In genomic region chr1:31970873-31971272, GRCh38 we compare ENCODE assay signal across 33 cellular contexts.
"Had no signal": no experiment of that assay in that cellular context is flagged by ENCODE, and none has a peak within 500 bp of the region (broad histone marks: within the 10 kb centered on the region; RNA-seq: fewer than 3 reads in every experiment).

No MANE protein-coding gene starts in this region.

- H3K27ac Mint-ChIP-seq: activated CD4-positive, alpha-beta memory T cell treated with anti-CD3 and anti-CD28 coated beads, Interleukin-2, amount 10 ng/mL, durations not matched to agents 7 days and 5 days; activated CD4-positive, alpha-beta T cell treated with anti-CD3 and anti-CD28 coated beads, Interleukin-2, amount 10 ng/mL, durations not matched to agents 7 days and 5 days; activated CD8-positive, alpha-beta memory T cell treated with anti-CD3 and anti-CD28 coated beads, Interleukin-2, amount 10 ng/mL, durations not matched to agents 7 days and 5 days; activated naive CD4-positive, alpha-beta T cell treated with anti-CD3 and anti-CD28 coated beads for 36 hours; activated naive CD8-positive, alpha-beta T cell treated with anti-CD3 and anti-CD28 coated beads for 36 hours; activated T-helper 1 cell treated with anti-CD3 and anti-CD28 coated beads, Interleukin-12 subunit alpha, Interleukin-12 subunit beta, Interleukin-2, Interleukin-4 antibody, amounts not matched to agents 30 ng/mL and 10 ng/mL and 1 ng/mL, durations not matched to agents 14 hours and 24 hours and 36 hours; activated T-helper 2 cell treated with anti-CD3 and anti-CD28 coated beads, Interferon-gamma antibody, Interleukin-2, Interleukin-4, amounts not matched to agents 10 μg/mL and 5 μg/mL and 100 μg/mL, durations not matched to agents 14 hours and 24 hours and 36 hours; dendritic cell treated with granulocyte-macrophage colony-stimulating factor and Interleukin-4, amounts not matched to agents 40 ng/mL and 50 ng/mL, for 4 days; endodermal cell; WTC11 had no signal

- H3K27me3 Mint-ChIP-seq: activated naive CD4-positive, alpha-beta T cell treated with anti-CD3 and anti-CD28 coated beads, Interleukin-2, amount 50 U/mL, for 24 hours; activated naive CD8-positive, alpha-beta T cell treated with anti-CD3 and anti-CD28 coated beads for 36 hours; activated naive CD8-positive, alpha-beta T cell treated with anti-CD3 and anti-CD28 coated beads, Interleukin-2, amount 50 U/mL, for 24 hours; central memory CD8-positive, alpha-beta T cell had no signal

- H3K4me1 ChIP-seq: adrenal gland, body of pancreas, breast epithelium had no signal

- H3K4me3 ChIP-seq: adrenal gland, body of pancreas, breast epithelium, coronary artery, dorsolateral prefrontal cortex had no signal

- H3K4me1 Mint-ChIP-seq: activated naive CD8-positive, alpha-beta T cell treated with anti-CD3 and anti-CD28 coated beads for 36 hours; activated naive CD8-positive, alpha-beta T cell treated with anti-CD3 and anti-CD28 coated beads, Interleukin-2, amount 50 U/mL, for 24 hours; central memory CD8-positive, alpha-beta T cell; WTC11 had no signal

- H3K9me3 Mint-ChIP-seq: activated CD4-positive, alpha-beta memory T cell treated with anti-CD3 and anti-CD28 coated beads, Interleukin-2, amount 10 ng/mL, durations not matched to agents 7 days and 5 days; activated CD4-positive, alpha-beta T cell treated with anti-CD3 and anti-CD28 coated beads, Interleukin-2, amount 10 ng/mL, durations not matched to agents 7 days and 5 days; activated naive CD4-positive, alpha-beta T cell treated with anti-CD3 and anti-CD28 coated beads for 36 hours; activated naive CD4-positive, alpha-beta T cell treated with anti-CD3 and anti-CD28 coated beads, Interleukin-2, amount 50 U/mL, for 24 hours; activated naive CD8-positive, alpha-beta T cell treated with anti-CD3 and anti-CD28 coated beads for 36 hours; activated naive CD8-positive, alpha-beta T cell treated with anti-CD3 and anti-CD28 coated beads, Interleukin-2, amount 50 U/mL, for 24 hours; activated T-helper 1 cell treated with anti-CD3 and anti-CD28 coated beads, Interleukin-12 subunit alpha, Interleukin-12 subunit beta, Interleukin-2, Interleukin-4 antibody, amounts not matched to agents 30 ng/mL and 10 ng/mL and 1 ng/mL, durations not matched to agents 14 hours and 24 hours and 36 hours; activated T-helper 2 cell treated with anti-CD3 and anti-CD28 coated beads, Interferon-gamma antibody, Interleukin-2, Interleukin-4, amounts not matched to agents 10 μg/mL and 5 μg/mL and 100 μg/mL, durations not matched to agents 14 hours and 24 hours and 36 hours; central memory CD8-positive, alpha-beta T cell; dendritic cell treated with granulocyte-macrophage colony-stimulating factor and Interleukin-4, amounts not matched to agents 40 ng/mL and 50 ng/mL, for 4 days; endodermal cell; WTC11 had no signal

- H3K36me3 ChIP-seq: adrenal gland, breast epithelium had no signal

- ATAC-seq: activated CD8-positive, alpha-beta memory T cell treated with anti-CD3 and anti-CD28 coated beads, Interleukin-2, amount 10 ng/mL, durations not matched to agents 7 days and 5 days; activated naive CD8-positive, alpha-beta T cell treated with anti-CD3 and anti-CD28 coated beads, Interleukin-2, amount 50 U/mL, for 24 hours; body of pancreas; esophagus mucosa; WTC11 had no signal

- H3K9me3 ChIP-seq: adrenal gland, body of pancreas, breast epithelium had no signal

- H3K36me3 Mint-ChIP-seq: activated CD8-positive, alpha-beta memory T cell treated with anti-CD3 and anti-CD28 coated beads, Interleukin-2, amount 10 ng/mL, durations not matched to agents 7 days and 5 days; activated naive CD4-positive, alpha-beta T cell treated with anti-CD3 and anti-CD28 coated beads, Interleukin-2, amount 50 U/mL, for 24 hours; activated naive CD8-positive, alpha-beta T cell treated with anti-CD3 and anti-CD28 coated beads for 36 hours; WTC11 had no signal

- H3K4me3 Mint-ChIP-seq: activated CD4-positive, alpha-beta memory T cell treated with anti-CD3 and anti-CD28 coated beads, Interleukin-2, amount 10 ng/mL, durations not matched to agents 7 days and 5 days; activated CD4-positive, alpha-beta T cell treated with anti-CD3 and anti-CD28 coated beads, Interleukin-2, amount 10 ng/mL, durations not matched to agents 7 days and 5 days; activated CD8-positive, alpha-beta memory T cell treated with anti-CD3 and anti-CD28 coated beads, Interleukin-2, amount 10 ng/mL, durations not matched to agents 7 days and 5 days; activated naive CD4-positive, alpha-beta T cell treated with anti-CD3 and anti-CD28 coated beads for 36 hours; activated naive CD4-positive, alpha-beta T cell treated with anti-CD3 and anti-CD28 coated beads, Interleukin-2, amount 50 U/mL, for 24 hours; activated naive CD8-positive, alpha-beta T cell treated with anti-CD3 and anti-CD28 coated beads for 36 hours; activated naive CD8-positive, alpha-beta T cell treated with anti-CD3 and anti-CD28 coated beads, Interleukin-2, amount 50 U/mL, for 24 hours; activated T-helper 1 cell treated with anti-CD3 and anti-CD28 coated beads, Interleukin-12 subunit alpha, Interleukin-12 subunit beta, Interleukin-2, Interleukin-4 antibody, amounts not matched to agents 30 ng/mL and 10 ng/mL and 1 ng/mL, durations not matched to agents 14 hours and 24 hours and 36 hours; central memory CD8-positive, alpha-beta T cell; dendritic cell treated with granulocyte-macrophage colony-stimulating factor and Interleukin-4, amounts not matched to agents 40 ng/mL and 50 ng/mL, for 4 days; endodermal cell; WTC11 had no signal

- H3K27ac ChIP-seq: adrenal gland, body of pancreas, breast epithelium, coronary artery, dorsolateral prefrontal cortex, VCaP had no signal

- H3K27me3 ChIP-seq: adrenal gland, body of pancreas, breast epithelium, dorsolateral prefrontal cortex had no signal

- DNase-seq: activated CD4-positive, alpha-beta memory T cell treated with anti-CD3 and anti-CD28 coated beads, Interleukin-2, amount 10 ng/mL, durations not matched to agents 7 days and 5 days; activated CD4-positive, alpha-beta T cell treated with anti-CD3 and anti-CD28 coated beads for 1 hour; activated CD4-positive, alpha-beta T cell treated with anti-CD3 and anti-CD28 coated beads for 4 hours; activated CD4-positive, alpha-beta T cell treated with anti-CD3 and anti-CD28 coated beads, Interleukin-2, amount 10 ng/mL, durations not matched to agents 7 days and 5 days; activated CD4-positive, alpha-beta T cell treated with anti-CD3 and anti-CD28 coated beads, Interleukin-2, amount 50 U/mL, for 4 hours; activated CD8-positive, alpha-beta memory T cell treated with anti-CD3 and anti-CD28 coated beads, Interleukin-2, amount 10 ng/mL, durations not matched to agents 7 days and 5 days; activated CD8-positive, alpha-beta memory T cell treated with anti-CD3 and anti-CD28 coated beads, Interleukin-2, amount 50 U/mL, for 4 hours; activated effector memory CD4-positive, alpha-beta T cell treated with anti-CD3 and anti-CD28 coated beads, Interleukin-2, amount 50 U/mL, for 16 hours; activated naive CD4-positive, alpha-beta T cell treated with anti-CD3 and anti-CD28 coated beads for 36 hours; activated naive CD8-positive, alpha-beta T cell treated with anti-CD3 and anti-CD28 coated beads for 36 hours; activated naive CD8-positive, alpha-beta T cell treated with anti-CD3 and anti-CD28 coated beads, Interleukin-2, amount 50 U/mL, for 24 hours; activated T-cell treated with anti-CD3 and anti-CD28 coated beads, Interleukin-2, amount 50 U/mL, for 1 hour; activated T-cell treated with anti-CD3 and anti-CD28 coated beads, Interleukin-2, amount 50 U/mL, for 48 hours; adrenal gland; amygdala; aorta; body of pancreas; dorsolateral prefrontal cortex; effector memory CD4-positive, alpha-beta T cell; endodermal cell; foreskin fibroblast; head of caudate nucleus; T-helper 2 cell had no signal
